In genomic region chr1:18951818-18952391, GRCh38 we compare ENCODE assay signal across 8 cellular contexts. TPM values are rescaled to one million over a fixed set of nuclear protein-coding genes. Genes with fewer than 3 reads are reported as not detected.
DNase-seq lines count a peak whose midpoint lies in the region; ATAC-seq and TF ChIP-seq lines count a peak whose summit lies in the region.

No MANE protein-coding gene starts in this region.

- peak overlapping the region; percentile 78 for H3K4me3 ChIP-seq in effector memory CD4-positive, alpha-beta T cell (ENCODE audit: insufficient read depth, low read depth, low read length, poor library complexity, severe bottlenecking)

- CTCF ChIA-PET in activated CD4-positive, alpha-beta T cell treated with anti-CD3 and anti-CD28 coated beads, Interleukin-2, amount 10 ng/mL, durations not matched to agents 7 days and 5 days (lab: Charles Lee), result interaction anchor here (0.8 to 2.9 kb wide), 5 partner anchors 15 to 45 kb away, joined by 3 to 8 read pairs (median 6); no protein-coding TSS in a partner anchor
- CTCF ChIA-PET in WTC11 (lab: Charles Lee), result interaction anchor here (1.1 kb wide), 1 partner anchor 14 kb away, joined by 3 read pairs; no protein-coding TSS in a partner anchor

- H3K27ac Mint-ChIP-seq in activated CD4-positive, alpha-beta T cell treated with anti-CD3 and anti-CD28 coated beads, Interleukin-2, amount 10 ng/mL, durations not matched to agents 7 days and 5 days, result peak overlapping the region; percentile 96
- no peak overlapping the region for H3K27ac Mint-ChIP-seq in WTC11

- H3K27me3 ChIP-seq in effector memory CD4-positive, alpha-beta T cell (replicated peaks; ENCODE audit: control insufficient read depth, insufficient read depth, low read length, poor library complexity, severe bottlenecking), result no peaks in the 10 kb centered on the region

- H3K4me3 Mint-ChIP-seq in activated CD4-positive, alpha-beta T cell treated with anti-CD3 and anti-CD28 coated beads, Interleukin-2, amount 10 ng/mL, durations not matched to agents 7 days and 5 days, result peak overlapping the region; percentile 75
- no peak overlapping the region for H3K4me3 Mint-ChIP-seq in WTC11

- peak; percentile 58 for TF ChIP-seq POLR2A in GM18505 (IDR thresholded peaks at IDR 0.05; ENCODE audit: borderline replicate concordance, extremely low read depth, insufficient read depth, insufficient read length)

- H3K36me3 ChIP-seq in effector memory CD4-positive, alpha-beta T cell (ENCODE audit: control insufficient read depth, insufficient read depth, low read length), result no peaks in the 10 kb centered on the region

- POLR2A ChIA-PET in activated CD4-positive, alpha-beta T cell treated with anti-CD3 and anti-CD28 coated beads, Interleukin-2, amount 10 ng/mL, durations not matched to agents 7 days and 5 days (lab: Charles Lee), result interaction anchor here (1.5 kb wide), 1 partner anchor 25 kb away, joined by 9 read pairs; no protein-coding TSS in a partner anchor
- POLR2A ChIA-PET in WTC11 (lab: Charles Lee), result no interaction called here

- DNase-seq in activated CD4-positive, alpha-beta T cell treated with anti-CD3 and anti-CD28 coated beads, Interleukin-2, amount 10 ng/mL, durations not matched to agents 7 days and 5 days, result peak; percentile 92
- DNase-seq in effector memory CD4-positive, alpha-beta T cell, result peak; percentile 78 to 87 (median 80)
- DNase-seq in stimulated activated CD4-positive, alpha-beta T cell treated with anti-CD3 and anti-CD28 coated beads, Interleukin-15, amount 100 ng/mL, for 48 hours (ENCODE audit: low read depth in 2 of 2), result peak; percentile 75 to 78
- DNase-seq in DMS114 treated with DMSO at 0.1 percent for 48 hours (lab: John Stamatoyannopoulos, UW; ENCODE audit: unreplicated experiment) (no peak), WTC11 (ENCODE audit: low spot score) (no peak), AML-193 (lab: John Stamatoyannopoulos, UW) (no peak)

- ATAC-seq in GM18505 (IDR thresholded peaks at IDR 0.05; ENCODE audit: unreplicated experiment) (peak; percentile 31), HG03135 (IDR thresholded peaks at IDR 0.05; ENCODE audit: unreplicated experiment) (peak; percentile 32), WTC11 (no peak)

- no peak for TF ChIP-seq CTCF in WTC11 (IDR thresholded peaks at IDR 0.05)

- peaks cover 21% of the 10 kb centered on the region for H3K36me3 Mint-ChIP-seq in activated CD4-positive, alpha-beta T cell treated with anti-CD3 and anti-CD28 coated beads, Interleukin-2, amount 10 ng/mL, durations not matched to agents 7 days and 5 days (ENCODE audit: low read depth)
- no peaks in the 10 kb centered on the region for H3K36me3 Mint-ChIP-seq in WTC11

- H3K9me3 ChIP-seq in effector memory CD4-positive, alpha-beta T cell (ENCODE audit: control insufficient read depth, low read length), result no peaks in the 10 kb centered on the region

- H3K4me1 Mint-ChIP-seq in activated CD4-positive, alpha-beta T cell treated with anti-CD3 and anti-CD28 coated beads, Interleukin-2, amount 10 ng/mL, durations not matched to agents 7 days and 5 days, result peaks cover 87% of the 10 kb centered on the region
- peaks cover 33% of the 10 kb centered on the region for H3K4me1 Mint-ChIP-seq in WTC11

- peaks cover 1% of the 10 kb centered on the region for H3K27me3 Mint-ChIP-seq in activated CD4-positive, alpha-beta T cell treated with anti-CD3 and anti-CD28 coated beads, Interleukin-2, amount 10 ng/mL, durations not matched to agents 7 days and 5 days
- H3K27me3 Mint-ChIP-seq in WTC11 (ENCODE audit: low read depth), result peaks cover 19% of the 10 kb centered on the region

- H3K4me1 ChIP-seq in effector memory CD4-positive, alpha-beta T cell (ENCODE audit: control insufficient read depth, insufficient read depth, low read length, poor library complexity, severe bottlenecking), result peaks cover 83% of the 10 kb centered on the region

- peak overlapping the region; percentile 99 for H3K27ac ChIP-seq in effector memory CD4-positive, alpha-beta T cell (ENCODE audit: insufficient read depth, low read length, poor library complexity, severe bottlenecking)

- H3K9me3 Mint-ChIP-seq in activated CD4-positive, alpha-beta T cell treated with anti-CD3 and anti-CD28 coated beads, Interleukin-2, amount 10 ng/mL, durations not matched to agents 7 days and 5 days, result no peaks in the 10 kb centered on the region
- no peaks in the 10 kb centered on the region for H3K9me3 Mint-ChIP-seq in WTC11

TF ChIP-seq in WTC11, 78 proteins besides CTCF, POLR2A, EP300 and RAD21:
- no peak for TF ChIP-seq GTF2I (CRISPR knock-in tag; conservative IDR thresholded peaks at IDR 0.05)

RNA-seq across cellular contexts. Expression of gene IFFO2, which starts 4.6 kb away (rescaled TPM):
- total RNA-seq in activated CD4-positive, alpha-beta T cell treated with anti-CD3 and anti-CD28 coated beads, Interleukin-2, amount 10 ng/mL, durations not matched to agents 7 days and 5 days, result 10 to 100 TPM; 20.4 to 21.7 TPM
- total RNA-seq in WTC11 (2021), result 6.5 to 8.1 TPM (median 6.9 TPM) in 3 replicates

RNA-seq across cellular contexts. Expression of gene ALDH4A1, which starts 49.5 kb away (rescaled TPM):
- total RNA-seq in activated CD4-positive, alpha-beta T cell treated with anti-CD3 and anti-CD28 coated beads, Interleukin-2, amount 10 ng/mL, durations not matched to agents 7 days and 5 days, result 1 to 10 TPM; 4.3 to 5.9 TPM
- total RNA-seq in WTC11 (2021), result 31.0 to 37.5 TPM (median 36.2 TPM) in 3 replicates

Comparison
In these comparisons a context has a peak if more than half of its experiments do, and no peak if none do; other contexts are left out.
1. DNase-seq: peak in activated CD4-positive, alpha-beta T cell treated with anti-CD3 and anti-CD28 coated beads, Interleukin-2, amount 10 ng/mL, durations not matched to agents 7 days and 5 days (single experiment), effector memory CD4-positive, alpha-beta T cell (3 of 3) and stimulated activated CD4-positive, alpha-beta T cell treated with anti-CD3 and anti-CD28 coated beads, Interleukin-15, amount 100 ng/mL, for 48 hours (2 of 2); none in DMS114 treated with DMSO at 0.1 percent for 48 hours (single experiment), WTC11 (single experiment) and AML-193 (0 of 2).